Comparison of ENCODE assay signal across 19 cellular contexts in the genomic region with DNA sequence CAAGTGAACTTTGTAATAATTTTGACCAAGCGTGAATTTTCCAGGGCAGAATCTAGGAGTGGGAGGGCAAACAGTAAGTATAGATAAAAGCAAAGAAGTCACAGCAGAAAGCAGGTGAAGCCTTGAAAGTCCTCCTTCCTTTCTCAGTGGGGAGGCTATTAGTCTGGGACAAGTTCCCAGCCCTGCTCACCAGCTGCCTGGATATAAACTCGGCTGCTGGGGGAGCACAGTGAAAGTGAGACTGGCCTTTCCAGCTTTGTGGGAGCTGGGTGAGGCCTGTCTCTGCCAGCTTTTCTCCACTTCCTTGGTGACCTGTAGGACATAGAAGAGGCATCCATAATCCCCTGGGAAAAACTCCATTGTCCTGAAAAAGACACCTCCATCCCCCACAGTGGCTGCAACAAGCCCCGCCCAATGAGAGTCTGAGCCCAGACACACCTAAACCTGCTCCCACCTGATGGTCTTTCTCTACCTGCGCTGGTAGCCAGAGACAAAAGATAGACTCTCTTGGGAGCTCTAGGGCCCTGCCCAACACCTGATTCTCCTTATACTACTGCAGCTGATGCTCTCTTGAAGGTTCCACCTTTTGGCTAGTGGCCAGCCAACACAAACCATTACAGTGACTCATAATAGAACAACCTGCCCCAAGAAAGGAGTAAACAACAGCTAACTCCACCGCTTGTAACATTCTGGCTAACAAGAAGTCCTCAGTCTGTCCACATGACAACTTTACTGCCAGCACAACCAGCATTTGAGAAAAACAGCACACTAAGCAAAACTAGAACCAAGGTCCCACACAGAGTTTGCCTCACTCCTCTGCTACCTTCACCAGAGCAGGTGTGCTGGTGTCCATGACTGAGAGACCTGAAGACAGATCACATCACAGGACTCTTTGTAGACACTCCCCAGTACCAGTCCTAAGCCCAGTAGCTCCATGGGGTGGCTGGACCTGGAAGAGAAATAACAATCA.
DNase-seq lines count a peak whose midpoint lies in the region; ATAC-seq and TF ChIP-seq lines count a peak whose summit lies in the region.
"Had no signal": no experiment of that assay in that cellular context is flagged by ENCODE, and none has a peak within 500 bp of the region (broad histone marks: within the 10 kb centered on the region; RNA-seq: fewer than 3 reads in every experiment).

No MANE protein-coding gene starts in this region.

- DNase-seq in A172 (ENCODE audit: low spot score) (peak; percentile 51), HK-2 (ENCODE audit: unreplicated experiment) (peak; percentile 1), NCI-H510A (lab: John Stamatoyannopoulos, UW) (peak; percentile 0), epithelial cell of proximal tubule (ENCODE audit: low read depth) (peak; percentile 49), NAMALWA (ENCODE audit: low spot score) (no peak)
- no peak for DNase-seq in activated CD8-positive, alpha-beta memory T cell treated with anti-CD3 and anti-CD28 coated beads, Interleukin-2, amount 50 U/mL, for 4 hours
- DNase-seq: activated CD4-positive, alpha-beta T cell treated with anti-CD3 and anti-CD28 coated beads, Interleukin-2, amount 50 U/mL, for 4 hours; activated effector memory CD4-positive, alpha-beta T cell treated with Interleukin-2 at 50 U/mL for 16 hours; effector memory CD8-positive, alpha-beta T cell; naive B cell; NCI-H2227 treated with DMSO at 0.1 percent for 48 hours; stimulated activated CD4-positive, alpha-beta T cell treated with anti-CD3 and anti-CD28 coated beads, Interleukin-4, amount 100 ng/mL, for 1 hour had no signal

- ATAC-seq in HG03135 (IDR thresholded peaks at IDR 0.05; ENCODE audit: unreplicated experiment) (no peak), GM18517 (IDR thresholded peaks at IDR 0.05; ENCODE audit: unreplicated experiment) (no peak)
- ATAC-seq: effector memory CD8-positive, alpha-beta T cell; K562; left colon; stimulated activated effector memory CD8-positive, alpha-beta T cell treated with anti-CD3 and anti-CD28 coated beads, Interleukin-12 subunit alpha, Interleukin-12 subunit beta, amount 100 ng/mL, for 72 hours had no signal

- H3K4me3 ChIP-seq in epithelial cell of proximal tubule (ENCODE audit: low read depth, low read length) = no peak overlapping the region
- H3K4me3 ChIP-seq: ascending aorta, K562, right atrium auricular region had no signal

- no peak for TF ChIP-seq CTCF in epithelial cell of proximal tubule (conservative IDR thresholded peaks at IDR 0.05; ENCODE audit: low read depth, low read length)

Comparison
In these comparisons a context has a peak if more than half of its experiments do, and no peak if none do; other contexts are left out.
1. DNase-seq: peak in A172 (single experiment), HK-2 (single experiment), NCI-H510A (single experiment) and epithelial cell of proximal tubule (single experiment); none in NAMALWA (single experiment) and activated CD8-positive, alpha-beta memory T cell treated with anti-CD3 and anti-CD28 coated beads, Interleukin-2, amount 50 U/mL, for 4 hours (single experiment).